ENCODE assay signal across 1 cellular context in the genomic region with DNA sequence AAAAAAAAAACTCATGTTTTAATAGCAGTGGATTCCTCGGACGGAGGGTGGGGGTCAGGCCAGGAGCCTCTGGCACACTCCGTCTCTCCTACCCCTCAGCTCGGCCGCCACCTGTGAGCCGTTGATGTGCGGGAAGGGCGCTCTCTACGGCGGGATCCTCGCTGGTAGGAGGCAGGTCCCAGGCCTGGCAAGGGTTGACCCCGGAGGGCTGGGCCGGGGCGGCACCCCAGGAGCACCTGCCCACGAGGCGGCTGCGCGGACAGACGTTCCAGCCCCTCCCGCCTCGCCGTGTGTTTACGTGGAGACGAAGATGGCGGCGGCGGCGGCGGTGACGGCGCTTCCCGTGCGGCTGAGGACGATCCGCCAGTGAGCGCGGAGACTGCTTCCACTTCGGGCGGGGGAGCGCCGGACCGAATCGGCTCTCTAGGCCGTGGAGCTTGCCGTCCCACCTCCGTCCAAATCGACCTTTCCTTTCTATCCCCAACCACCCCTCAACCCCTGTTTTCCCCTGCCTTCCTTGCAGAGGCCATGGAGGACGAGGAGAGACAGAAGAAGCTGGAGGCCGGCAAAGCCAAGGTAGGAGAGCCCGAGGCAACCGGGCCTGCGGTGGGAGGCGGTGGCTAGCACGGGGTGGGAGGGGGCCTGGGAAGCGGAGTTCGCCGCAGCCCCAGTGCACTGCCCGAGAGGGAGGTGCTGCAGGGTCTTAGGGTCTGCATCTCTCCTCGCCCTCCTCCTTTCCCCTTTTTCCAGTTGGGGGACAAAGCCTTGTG.
A peak's percentile ranks its signal among the peaks of the same experiment; 100 is the strongest.
TF ChIP-seq lines count a peak whose summit lies in the region.

AKAP9 (plus strand) TSS at position 291 of the 770 bp plus-strand sequence; CDS start at position 529, 238 bp downstream.

TF ChIP-seq in K562, 482 proteins besides CTCF, POLR2A, EP300 and RAD21 (continued from another document and continues in another):
- TF ChIP-seq, protein P1, sequence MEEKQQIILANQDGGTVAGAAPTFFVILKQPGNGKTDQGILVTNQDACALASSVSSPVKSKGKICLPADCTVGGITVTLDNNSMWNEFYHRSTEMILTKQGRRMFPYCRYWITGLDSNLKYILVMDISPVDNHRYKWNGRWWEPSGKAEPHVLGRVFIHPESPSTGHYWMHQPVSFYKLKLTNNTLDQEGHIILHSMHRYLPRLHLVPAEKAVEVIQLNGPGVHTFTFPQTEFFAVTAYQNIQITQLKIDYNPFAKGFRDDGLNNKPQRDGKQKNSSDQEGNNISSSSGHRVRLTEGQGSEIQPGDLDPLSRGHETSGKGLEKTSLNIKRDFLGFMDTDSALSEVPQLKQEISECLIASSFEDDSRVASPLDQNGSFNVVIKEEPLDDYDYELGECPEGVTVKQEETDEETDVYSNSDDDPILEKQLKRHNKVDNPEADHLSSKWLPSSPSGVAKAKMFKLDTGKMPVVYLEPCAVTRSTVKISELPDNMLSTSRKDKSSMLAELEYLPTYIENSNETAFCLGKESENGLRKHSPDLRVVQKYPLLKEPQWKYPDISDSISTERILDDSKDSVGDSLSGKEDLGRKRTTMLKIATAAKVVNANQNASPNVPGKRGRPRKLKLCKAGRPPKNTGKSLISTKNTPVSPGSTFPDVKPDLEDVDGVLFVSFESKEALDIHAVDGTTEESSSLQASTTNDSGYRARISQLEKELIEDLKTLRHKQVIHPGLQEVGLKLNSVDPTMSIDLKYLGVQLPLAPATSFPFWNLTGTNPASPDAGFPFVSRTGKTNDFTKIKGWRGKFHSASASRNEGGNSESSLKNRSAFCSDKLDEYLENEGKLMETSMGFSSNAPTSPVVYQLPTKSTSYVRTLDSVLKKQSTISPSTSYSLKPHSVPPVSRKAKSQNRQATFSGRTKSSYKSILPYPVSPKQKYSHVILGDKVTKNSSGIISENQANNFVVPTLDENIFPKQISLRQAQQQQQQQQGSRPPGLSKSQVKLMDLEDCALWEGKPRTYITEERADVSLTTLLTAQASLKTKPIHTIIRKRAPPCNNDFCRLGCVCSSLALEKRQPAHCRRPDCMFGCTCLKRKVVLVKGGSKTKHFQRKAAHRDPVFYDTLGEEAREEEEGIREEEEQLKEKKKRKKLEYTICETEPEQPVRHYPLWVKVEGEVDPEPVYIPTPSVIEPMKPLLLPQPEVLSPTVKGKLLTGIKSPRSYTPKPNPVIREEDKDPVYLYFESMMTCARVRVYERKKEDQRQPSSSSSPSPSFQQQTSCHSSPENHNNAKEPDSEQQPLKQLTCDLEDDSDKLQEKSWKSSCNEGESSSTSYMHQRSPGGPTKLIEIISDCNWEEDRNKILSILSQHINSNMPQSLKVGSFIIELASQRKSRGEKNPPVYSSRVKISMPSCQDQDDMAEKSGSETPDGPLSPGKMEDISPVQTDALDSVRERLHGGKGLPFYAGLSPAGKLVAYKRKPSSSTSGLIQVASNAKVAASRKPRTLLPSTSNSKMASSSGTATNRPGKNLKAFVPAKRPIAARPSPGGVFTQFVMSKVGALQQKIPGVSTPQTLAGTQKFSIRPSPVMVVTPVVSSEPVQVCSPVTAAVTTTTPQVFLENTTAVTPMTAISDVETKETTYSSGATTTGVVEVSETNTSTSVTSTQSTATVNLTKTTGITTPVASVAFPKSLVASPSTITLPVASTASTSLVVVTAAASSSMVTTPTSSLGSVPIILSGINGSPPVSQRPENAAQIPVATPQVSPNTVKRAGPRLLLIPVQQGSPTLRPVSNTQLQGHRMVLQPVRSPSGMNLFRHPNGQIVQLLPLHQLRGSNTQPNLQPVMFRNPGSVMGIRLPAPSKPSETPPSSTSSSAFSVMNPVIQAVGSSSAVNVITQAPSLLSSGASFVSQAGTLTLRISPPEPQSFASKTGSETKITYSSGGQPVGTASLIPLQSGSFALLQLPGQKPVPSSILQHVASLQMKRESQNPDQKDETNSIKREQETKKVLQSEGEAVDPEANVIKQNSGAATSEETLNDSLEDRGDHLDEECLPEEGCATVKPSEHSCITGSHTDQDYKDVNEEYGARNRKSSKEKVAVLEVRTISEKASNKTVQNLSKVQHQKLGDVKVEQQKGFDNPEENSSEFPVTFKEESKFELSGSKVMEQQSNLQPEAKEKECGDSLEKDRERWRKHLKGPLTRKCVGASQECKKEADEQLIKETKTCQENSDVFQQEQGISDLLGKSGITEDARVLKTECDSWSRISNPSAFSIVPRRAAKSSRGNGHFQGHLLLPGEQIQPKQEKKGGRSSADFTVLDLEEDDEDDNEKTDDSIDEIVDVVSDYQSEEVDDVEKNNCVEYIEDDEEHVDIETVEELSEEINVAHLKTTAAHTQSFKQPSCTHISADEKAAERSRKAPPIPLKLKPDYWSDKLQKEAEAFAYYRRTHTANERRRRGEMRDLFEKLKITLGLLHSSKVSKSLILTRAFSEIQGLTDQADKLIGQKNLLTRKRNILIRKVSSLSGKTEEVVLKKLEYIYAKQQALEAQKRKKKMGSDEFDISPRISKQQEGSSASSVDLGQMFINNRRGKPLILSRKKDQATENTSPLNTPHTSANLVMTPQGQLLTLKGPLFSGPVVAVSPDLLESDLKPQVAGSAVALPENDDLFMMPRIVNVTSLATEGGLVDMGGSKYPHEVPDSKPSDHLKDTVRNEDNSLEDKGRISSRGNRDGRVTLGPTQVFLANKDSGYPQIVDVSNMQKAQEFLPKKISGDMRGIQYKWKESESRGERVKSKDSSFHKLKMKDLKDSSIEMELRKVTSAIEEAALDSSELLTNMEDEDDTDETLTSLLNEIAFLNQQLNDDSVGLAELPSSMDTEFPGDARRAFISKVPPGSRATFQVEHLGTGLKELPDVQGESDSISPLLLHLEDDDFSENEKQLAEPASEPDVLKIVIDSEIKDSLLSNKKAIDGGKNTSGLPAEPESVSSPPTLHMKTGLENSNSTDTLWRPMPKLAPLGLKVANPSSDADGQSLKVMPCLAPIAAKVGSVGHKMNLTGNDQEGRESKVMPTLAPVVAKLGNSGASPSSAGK (IDR thresholded peaks at IDR 0.05): peak; percentile 53; the same call in 1 of the 2 replicates
- peak; percentile 77 for TF ChIP-seq TOE1 (IDR thresholded peaks at IDR 0.05; ENCODE audit: borderline replicate concordance)
- TF ChIP-seq TOE1 (CRISPR knock-in tag; IDR thresholded peaks at IDR 0.05; ENCODE audit: borderline replicate concordance, low read depth): no peak
- peak; percentile 60; the same call in 1 of the 2 replicates for TF ChIP-seq KAT7 (CRISPR knock-in tag; IDR thresholded peaks at IDR 0.05; ENCODE audit: borderline replicate concordance)
- TF ChIP-seq, protein P2, sequence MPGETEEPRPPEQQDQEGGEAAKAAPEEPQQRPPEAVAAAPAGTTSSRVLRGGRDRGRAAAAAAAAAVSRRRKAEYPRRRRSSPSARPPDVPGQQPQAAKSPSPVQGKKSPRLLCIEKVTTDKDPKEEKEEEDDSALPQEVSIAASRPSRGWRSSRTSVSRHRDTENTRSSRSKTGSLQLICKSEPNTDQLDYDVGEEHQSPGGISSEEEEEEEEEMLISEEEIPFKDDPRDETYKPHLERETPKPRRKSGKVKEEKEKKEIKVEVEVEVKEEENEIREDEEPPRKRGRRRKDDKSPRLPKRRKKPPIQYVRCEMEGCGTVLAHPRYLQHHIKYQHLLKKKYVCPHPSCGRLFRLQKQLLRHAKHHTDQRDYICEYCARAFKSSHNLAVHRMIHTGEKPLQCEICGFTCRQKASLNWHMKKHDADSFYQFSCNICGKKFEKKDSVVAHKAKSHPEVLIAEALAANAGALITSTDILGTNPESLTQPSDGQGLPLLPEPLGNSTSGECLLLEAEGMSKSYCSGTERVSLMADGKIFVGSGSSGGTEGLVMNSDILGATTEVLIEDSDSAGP (CRISPR knock-in tag; IDR thresholded peaks at IDR 0.05): peak; percentile 33; the same call in 1 of the 2 replicates
- TF ChIP-seq SP2 (IDR thresholded peaks at IDR 0.05; ENCODE audit: extremely low read depth, low read depth, low read length, poor library complexity, severe bottlenecking): no peak
- peak; percentile 85 for TF ChIP-seq GMEB1 (CRISPR knock-in tag; IDR thresholded peaks at IDR 0.05)
- no peak for TF ChIP-seq IRF2 (CRISPR knock-in tag; IDR thresholded peaks at IDR 0.05)
- no peak for TF ChIP-seq SMARCB1 (IDR thresholded peaks at IDR 0.05; ENCODE audit: insufficient read length, low read depth)
- no peak for TF ChIP-seq KDM1A (IDR thresholded peaks at IDR 0.05)
- TF ChIP-seq XRCC4 (IDR thresholded peaks at IDR 0.05; ENCODE audit: extremely low read depth, insufficient read depth, insufficient read length): no peak
- TF ChIP-seq, protein P3, sequence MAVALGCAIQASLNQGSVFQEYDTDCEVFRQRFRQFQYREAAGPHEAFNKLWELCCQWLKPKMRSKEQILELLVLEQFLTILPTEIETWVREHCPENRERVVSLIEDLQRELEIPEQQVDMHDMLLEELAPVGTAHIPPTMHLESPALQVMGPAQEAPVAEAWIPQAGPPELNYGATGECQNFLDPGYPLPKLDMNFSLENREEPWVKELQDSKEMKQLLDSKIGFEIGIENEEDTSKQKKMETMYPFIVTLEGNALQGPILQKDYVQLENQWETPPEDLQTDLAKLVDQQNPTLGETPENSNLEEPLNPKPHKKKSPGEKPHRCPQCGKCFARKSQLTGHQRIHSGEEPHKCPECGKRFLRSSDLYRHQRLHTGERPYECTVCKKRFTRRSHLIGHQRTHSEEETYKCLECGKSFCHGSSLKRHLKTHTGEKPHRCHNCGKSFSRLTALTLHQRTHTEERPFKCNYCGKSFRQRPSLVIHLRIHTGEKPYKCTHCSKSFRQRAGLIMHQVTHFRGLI (CRISPR knock-in tag; IDR thresholded peaks at IDR 0.05): no peak
- TF ChIP-seq, protein P4, sequence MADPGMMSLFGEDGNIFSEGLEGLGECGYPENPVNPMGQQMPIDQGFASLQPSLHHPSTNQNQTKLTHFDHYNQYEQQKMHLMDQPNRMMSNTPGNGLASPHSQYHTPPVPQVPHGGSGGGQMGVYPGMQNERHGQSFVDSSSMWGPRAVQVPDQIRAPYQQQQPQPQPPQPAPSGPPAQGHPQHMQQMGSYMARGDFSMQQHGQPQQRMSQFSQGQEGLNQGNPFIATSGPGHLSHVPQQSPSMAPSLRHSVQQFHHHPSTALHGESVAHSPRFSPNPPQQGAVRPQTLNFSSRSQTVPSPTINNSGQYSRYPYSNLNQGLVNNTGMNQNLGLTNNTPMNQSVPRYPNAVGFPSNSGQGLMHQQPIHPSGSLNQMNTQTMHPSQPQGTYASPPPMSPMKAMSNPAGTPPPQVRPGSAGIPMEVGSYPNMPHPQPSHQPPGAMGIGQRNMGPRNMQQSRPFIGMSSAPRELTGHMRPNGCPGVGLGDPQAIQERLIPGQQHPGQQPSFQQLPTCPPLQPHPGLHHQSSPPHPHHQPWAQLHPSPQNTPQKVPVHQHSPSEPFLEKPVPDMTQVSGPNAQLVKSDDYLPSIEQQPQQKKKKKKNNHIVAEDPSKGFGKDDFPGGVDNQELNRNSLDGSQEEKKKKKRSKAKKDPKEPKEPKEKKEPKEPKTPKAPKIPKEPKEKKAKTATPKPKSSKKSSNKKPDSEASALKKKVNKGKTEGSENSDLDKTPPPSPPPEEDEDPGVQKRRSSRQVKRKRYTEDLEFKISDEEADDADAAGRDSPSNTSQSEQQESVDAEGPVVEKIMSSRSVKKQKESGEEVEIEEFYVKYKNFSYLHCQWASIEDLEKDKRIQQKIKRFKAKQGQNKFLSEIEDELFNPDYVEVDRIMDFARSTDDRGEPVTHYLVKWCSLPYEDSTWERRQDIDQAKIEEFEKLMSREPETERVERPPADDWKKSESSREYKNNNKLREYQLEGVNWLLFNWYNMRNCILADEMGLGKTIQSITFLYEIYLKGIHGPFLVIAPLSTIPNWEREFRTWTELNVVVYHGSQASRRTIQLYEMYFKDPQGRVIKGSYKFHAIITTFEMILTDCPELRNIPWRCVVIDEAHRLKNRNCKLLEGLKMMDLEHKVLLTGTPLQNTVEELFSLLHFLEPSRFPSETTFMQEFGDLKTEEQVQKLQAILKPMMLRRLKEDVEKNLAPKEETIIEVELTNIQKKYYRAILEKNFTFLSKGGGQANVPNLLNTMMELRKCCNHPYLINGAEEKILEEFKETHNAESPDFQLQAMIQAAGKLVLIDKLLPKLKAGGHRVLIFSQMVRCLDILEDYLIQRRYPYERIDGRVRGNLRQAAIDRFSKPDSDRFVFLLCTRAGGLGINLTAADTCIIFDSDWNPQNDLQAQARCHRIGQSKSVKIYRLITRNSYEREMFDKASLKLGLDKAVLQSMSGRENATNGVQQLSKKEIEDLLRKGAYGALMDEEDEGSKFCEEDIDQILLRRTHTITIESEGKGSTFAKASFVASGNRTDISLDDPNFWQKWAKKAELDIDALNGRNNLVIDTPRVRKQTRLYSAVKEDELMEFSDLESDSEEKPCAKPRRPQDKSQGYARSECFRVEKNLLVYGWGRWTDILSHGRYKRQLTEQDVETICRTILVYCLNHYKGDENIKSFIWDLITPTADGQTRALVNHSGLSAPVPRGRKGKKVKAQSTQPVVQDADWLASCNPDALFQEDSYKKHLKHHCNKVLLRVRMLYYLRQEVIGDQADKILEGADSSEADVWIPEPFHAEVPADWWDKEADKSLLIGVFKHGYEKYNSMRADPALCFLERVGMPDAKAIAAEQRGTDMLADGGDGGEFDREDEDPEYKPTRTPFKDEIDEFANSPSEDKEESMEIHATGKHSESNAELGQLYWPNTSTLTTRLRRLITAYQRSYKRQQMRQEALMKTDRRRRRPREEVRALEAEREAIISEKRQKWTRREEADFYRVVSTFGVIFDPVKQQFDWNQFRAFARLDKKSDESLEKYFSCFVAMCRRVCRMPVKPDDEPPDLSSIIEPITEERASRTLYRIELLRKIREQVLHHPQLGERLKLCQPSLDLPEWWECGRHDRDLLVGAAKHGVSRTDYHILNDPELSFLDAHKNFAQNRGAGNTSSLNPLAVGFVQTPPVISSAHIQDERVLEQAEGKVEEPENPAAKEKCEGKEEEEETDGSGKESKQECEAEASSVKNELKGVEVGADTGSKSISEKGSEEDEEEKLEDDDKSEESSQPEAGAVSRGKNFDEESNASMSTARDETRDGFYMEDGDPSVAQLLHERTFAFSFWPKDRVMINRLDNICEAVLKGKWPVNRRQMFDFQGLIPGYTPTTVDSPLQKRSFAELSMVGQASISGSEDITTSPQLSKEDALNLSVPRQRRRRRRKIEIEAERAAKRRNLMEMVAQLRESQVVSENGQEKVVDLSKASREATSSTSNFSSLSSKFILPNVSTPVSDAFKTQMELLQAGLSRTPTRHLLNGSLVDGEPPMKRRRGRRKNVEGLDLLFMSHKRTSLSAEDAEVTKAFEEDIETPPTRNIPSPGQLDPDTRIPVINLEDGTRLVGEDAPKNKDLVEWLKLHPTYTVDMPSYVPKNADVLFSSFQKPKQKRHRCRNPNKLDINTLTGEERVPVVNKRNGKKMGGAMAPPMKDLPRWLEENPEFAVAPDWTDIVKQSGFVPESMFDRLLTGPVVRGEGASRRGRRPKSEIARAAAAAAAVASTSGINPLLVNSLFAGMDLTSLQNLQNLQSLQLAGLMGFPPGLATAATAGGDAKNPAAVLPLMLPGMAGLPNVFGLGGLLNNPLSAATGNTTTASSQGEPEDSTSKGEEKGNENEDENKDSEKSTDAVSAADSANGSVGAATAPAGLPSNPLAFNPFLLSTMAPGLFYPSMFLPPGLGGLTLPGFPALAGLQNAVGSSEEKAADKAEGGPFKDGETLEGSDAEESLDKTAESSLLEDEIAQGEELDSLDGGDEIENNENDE (IDR thresholded peaks at IDR 0.05; ENCODE audit: low read depth, low read length): no peak
- TF ChIP-seq KDM4B (IDR thresholded peaks at IDR 0.05; ENCODE audit: borderline replicate concordance in 2 of 2, low read depth in 1 of 2): peak in 1 of 2 experiments; percentile 24; a peak in 1 of 4 replicates
